In the genomic region with DNA sequence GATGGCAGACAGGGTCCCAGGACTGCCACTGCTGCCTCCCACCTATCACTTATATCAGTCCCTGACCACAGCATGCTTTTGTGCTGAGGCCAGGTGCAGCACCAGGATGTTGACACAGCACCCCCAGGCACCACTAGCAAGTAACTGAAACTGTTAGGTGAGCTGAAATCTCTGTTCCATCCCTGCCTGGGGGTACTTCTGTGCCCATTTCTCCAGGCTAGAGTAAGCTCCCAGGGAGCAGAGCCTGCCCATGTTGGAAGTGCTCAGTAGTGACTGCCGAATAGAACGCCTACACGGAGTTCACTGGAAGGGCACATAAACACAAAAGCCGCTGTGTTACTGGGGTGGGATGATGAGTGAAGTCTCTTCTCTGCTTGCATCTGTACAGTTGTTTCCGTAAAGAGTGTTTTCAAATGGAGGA, we compare ENCODE assay signal across 10 cellular contexts. TPM values are rescaled to one million over a fixed set of nuclear protein-coding genes. Genes with fewer than 3 reads are reported as not detected.
DNase-seq lines count a peak whose midpoint lies in the region; ATAC-seq and TF ChIP-seq lines count a peak whose summit lies in the region.
"Had no signal": no experiment of that assay in that cellular context is flagged by ENCODE, and none has a peak within 500 bp of the region (broad histone marks: within the 10 kb centered on the region; RNA-seq: fewer than 3 reads in every experiment).

No MANE protein-coding gene starts in this region.

- no peaks in the 10 kb centered on the region for H3K9me3 ChIP-seq in stomach

- no peaks in the 10 kb centered on the region for H3K27me3 Mint-ChIP-seq in activated naive CD4-positive, alpha-beta T cell treated with anti-CD3 and anti-CD28 coated beads for 36 hours (ENCODE audit: low read depth)
- H3K27me3 Mint-ChIP-seq in activated CD8-positive, alpha-beta T cell treated with anti-CD3 and anti-CD28 coated beads for 36 hours: no peaks in the 10 kb centered on the region

- H3K36me3 Mint-ChIP-seq in activated naive CD4-positive, alpha-beta T cell treated with anti-CD3 and anti-CD28 coated beads for 36 hours (ENCODE audit: low read depth): peaks cover 10% of the 10 kb centered on the region
- peaks cover 6% of the 10 kb centered on the region for H3K36me3 Mint-ChIP-seq in activated CD8-positive, alpha-beta T cell treated with anti-CD3 and anti-CD28 coated beads for 36 hours (ENCODE audit: low read depth)

- H3K9me3 Mint-ChIP-seq in activated naive CD4-positive, alpha-beta T cell treated with anti-CD3 and anti-CD28 coated beads for 36 hours: no peaks in the 10 kb centered on the region
- H3K9me3 Mint-ChIP-seq in activated CD8-positive, alpha-beta T cell treated with anti-CD3 and anti-CD28 coated beads for 36 hours: no peaks in the 10 kb centered on the region

- POLR2A ChIA-PET in activated CD8-positive, alpha-beta T cell treated with anti-CD3 and anti-CD28 coated beads for 36 hours (lab: Charles Lee): no interaction called here

- no peaks in the 10 kb centered on the region for H3K27me3 ChIP-seq in stomach

- no peak for TF ChIP-seq CTCF in activated CD8-positive, alpha-beta T cell treated with anti-CD3 and anti-CD28 coated beads for 36 hours (IDR thresholded peaks at IDR 0.05)
- TF ChIP-seq CTCF in fibroblast of mammary gland (conservative IDR thresholded peaks at IDR 0.05; ENCODE audit: control insufficient read depth, insufficient read depth, low read depth, low read length) (no peak), stomach (IDR thresholded peaks at IDR 0.05) (no peak)

- no peak for TF ChIP-seq POLR2A in stomach (IDR thresholded peaks at IDR 0.05)

- DNase-seq in activated naive CD4-positive, alpha-beta T cell treated with anti-CD3 and anti-CD28 coated beads for 36 hours: no peak
- no peak for DNase-seq in activated naive CD4-positive, alpha-beta T cell (lab: John Stamatoyannopoulos, UW)
- DNase-seq in activated CD8-positive, alpha-beta T cell treated with anti-CD3 and anti-CD28 coated beads for 36 hours: peak; percentile 32
- DNase-seq in fibroblast of mammary gland (ENCODE audit: low read depth): peak; percentile 25
- no peak for DNase-seq in stomach
- no peak for DNase-seq in activated gamma-delta T cell (lab: John Stamatoyannopoulos, UW)
- DNase-seq: NCI-H1417 treated with DMSO at 0.1 percent for 48 hours, PC-3 had no signal

- TF ChIP-seq EP300 in stomach (IDR thresholded peaks at IDR 0.05): no peak

- peak overlapping the region; percentile 75 for H3K27ac Mint-ChIP-seq in activated naive CD4-positive, alpha-beta T cell treated with anti-CD3 and anti-CD28 coated beads for 36 hours
- peak overlapping the region; percentile 91 for H3K27ac Mint-ChIP-seq in activated CD8-positive, alpha-beta T cell treated with anti-CD3 and anti-CD28 coated beads for 36 hours

- H3K4me1 Mint-ChIP-seq in activated naive CD4-positive, alpha-beta T cell treated with anti-CD3 and anti-CD28 coated beads for 36 hours (ENCODE audit: low read depth): peaks cover 3% of the 10 kb centered on the region
- H3K4me1 Mint-ChIP-seq in activated CD8-positive, alpha-beta T cell treated with anti-CD3 and anti-CD28 coated beads for 36 hours (ENCODE audit: low read depth): peaks cover 13% of the 10 kb centered on the region

- peaks cover 11 to 82% (median 67%) of the 10 kb centered on the region in 4 donors for H3K36me3 ChIP-seq in stomach

- intact Hi-C loops in activated naive CD4-positive, alpha-beta T cell treated with anti-CD3 and anti-CD28 coated beads for 36 hours (cut with micrococcal nuclease): no loop called here
- intact Hi-C loops in activated CD8-positive, alpha-beta T cell treated with anti-CD3 and anti-CD28 coated beads for 36 hours (cut with micrococcal nuclease): no loop called here
- intact Hi-C loops in stomach (cut with DNase I; ENCODE audit: low total_unique reads): no loop called here

- 71 to 92% (median 88%) methylated on average over 5 of the region's 5 CpGs for WGBS in stomach, 5 donors

- ATAC-seq in activated CD8-positive, alpha-beta T cell treated with anti-CD3 and anti-CD28 coated beads for 36 hours: peak; percentile 43
- ATAC-seq in GM19397 (IDR thresholded peaks at IDR 0.05; ENCODE audit: unreplicated experiment) (no peak), HG03159 (IDR thresholded peaks at IDR 0.05; ENCODE audit: unreplicated experiment) (no peak)
- ATAC-seq: PC-3 had no signal

- H3K27ac ChIP-seq in stomach: peak overlapping the region in 3 of 5 donors; percentile 6 to 37 (median 20)

- H3K4me1 ChIP-seq in stomach: no peaks in the 10 kb centered on the region

- H3K4me3 ChIP-seq in fibroblast of mammary gland (ENCODE audit: control insufficient read depth, low read depth, low read length) (no peak overlapping the region), stomach (no peak overlapping the region)

- CTCF ChIA-PET in activated naive CD4-positive, alpha-beta T cell treated with anti-CD3 and anti-CD28 coated beads for 36 hours (lab: Charles Lee): no interaction called here
- CTCF ChIA-PET in activated CD8-positive, alpha-beta T cell treated with anti-CD3 and anti-CD28 coated beads for 36 hours (lab: Charles Lee): no interaction called here

- peak overlapping the region; percentile 37 for H3K4me3 Mint-ChIP-seq in activated naive CD4-positive, alpha-beta T cell treated with anti-CD3 and anti-CD28 coated beads for 36 hours
- H3K4me3 Mint-ChIP-seq in activated CD8-positive, alpha-beta T cell treated with anti-CD3 and anti-CD28 coated beads for 36 hours: peak overlapping the region; percentile 64

RNA-seq across cellular contexts. Expression of gene POLR1E, which starts 42.9 kb away (rescaled TPM):
- 10 to 100 TPM; 60.7 to 62.9 TPM for total RNA-seq in activated naive CD4-positive, alpha-beta T cell treated with anti-CD3 and anti-CD28 coated beads for 36 hours
- 10 to 100 TPM; 66.9 to 70.5 TPM for total RNA-seq in activated CD8-positive, alpha-beta T cell treated with anti-CD3 and anti-CD28 coated beads for 36 hours
- 10 to 100 TPM in 4 of 5 donors, 1 to 10 TPM in 1; 5.5 to 26.4 (median 19.8) TPM for total RNA-seq in stomach
- polyA plus RNA-seq in stomach: 10 to 100 TPM; 14.8 to 21.5 (median 17.3) TPM

RNA-seq across cellular contexts. Expression of gene FBXO10, which starts 47.5 kb away (rescaled TPM):
- 1 to 10 TPM; 1.0 to 1.1 TPM for total RNA-seq in activated naive CD4-positive, alpha-beta T cell treated with anti-CD3 and anti-CD28 coated beads for 36 hours
- 1 to 10 TPM; 2.5 to 3.6 TPM for total RNA-seq in activated CD8-positive, alpha-beta T cell treated with anti-CD3 and anti-CD28 coated beads for 36 hours
- 1 to 10 TPM in 3 of 5 donors, under 1 TPM in 2; 0.43 to 6.2 (median 2.9) TPM for total RNA-seq in stomach
- polyA plus RNA-seq in stomach: 1 to 10 TPM in 2 of 3 donors, under 1 TPM in 1; 0.61 to 2.2 (median 1.9) TPM

Comparison
In these comparisons a context has a peak if more than half of its experiments do, and no peak if none do; other contexts are left out.
1. DNase-seq: peak in activated CD8-positive, alpha-beta T cell treated with anti-CD3 and anti-CD28 coated beads for 36 hours (single experiment) and fibroblast of mammary gland (single experiment); none in activated naive CD4-positive, alpha-beta T cell treated with anti-CD3 and anti-CD28 coated beads for 36 hours (single experiment), activated naive CD4-positive, alpha-beta T cell (0 of 4), stomach (single experiment) and activated gamma-delta T cell (single experiment).